8 cellular contexts compared by ENCODE assay signal in genomic region chr12:112107306-112107705, GRCh38.
DNase-seq lines count a peak whose midpoint lies in the region; ATAC-seq and TF ChIP-seq lines count a peak whose summit lies in the region.

No MANE protein-coding gene starts in this region.

- POLR2A ChIA-PET in GM10248 (lab: Yijun Ruan, JAX): no interaction called here

- CTCF ChIA-PET in GM10248 (lab: Yijun Ruan, JAX): interaction anchor here (0.9 to 2.1 kb wide), 6 partner anchors 10 to 280 kb away, joined by 3 to 10 read pairs (median 4); no protein-coding TSS in a partner anchor

- TF ChIP-seq CTCF in astrocyte of the cerebellum (IDR thresholded peaks at IDR 0.05; ENCODE audit: low read depth, low read length, missing control alignments) (no peak), GM10248 (IDR thresholded peaks at IDR 0.05; ENCODE audit: control extremely low read depth, extremely low read depth, low read depth, missing control alignments) (no peak)

- H3K27ac Mint-ChIP-seq in stimulated activated naive CD8-positive, alpha-beta T cell treated with anti-CD3 and anti-CD28 coated beads, Interleukin-15, Interleukin-2, amounts not matched to agents 100 ng/mL and 50 ng/mL, for 24 hours: peak overlapping the region; percentile 97
- peak overlapping the region; percentile 95 for H3K27ac Mint-ChIP-seq in memory B cell

- H3K36me3 Mint-ChIP-seq in stimulated activated naive CD8-positive, alpha-beta T cell treated with anti-CD3 and anti-CD28 coated beads, Interleukin-15, Interleukin-2, amounts not matched to agents 100 ng/mL and 50 ng/mL, for 24 hours (ENCODE audit: low read depth): peaks cover 39% of the 10 kb centered on the region
- H3K36me3 Mint-ChIP-seq in memory B cell: no peaks in the 10 kb centered on the region

- H3K4me3 Mint-ChIP-seq in stimulated activated naive CD8-positive, alpha-beta T cell treated with anti-CD3 and anti-CD28 coated beads, Interleukin-15, Interleukin-2, amounts not matched to agents 100 ng/mL and 50 ng/mL, for 24 hours: peak overlapping the region; percentile 91
- peak overlapping the region; percentile 97 for H3K4me3 Mint-ChIP-seq in memory B cell

- in situ Hi-C loops in astrocyte of the cerebellum (cut with HindIII; ENCODE audit: low sequenced_read_pairs): no loop called here

- no peak for ATAC-seq in stimulated activated naive CD8-positive, alpha-beta T cell treated with anti-CD3 and anti-CD28 coated beads, Interleukin-15, Interleukin-2, amounts not matched to agents 100 U/mL and 50 U/mL, for 24 hours
- ATAC-seq in memory B cell (ENCODE audit: low read depth) (no peak), HG02588 (IDR thresholded peaks at IDR 0.05; ENCODE audit: unreplicated experiment) (no peak), GM19397 (IDR thresholded peaks at IDR 0.05; ENCODE audit: unreplicated experiment) (no peak)

- H3K4me1 Mint-ChIP-seq in stimulated activated naive CD8-positive, alpha-beta T cell treated with anti-CD3 and anti-CD28 coated beads, Interleukin-15, Interleukin-2, amounts not matched to agents 100 ng/mL and 50 ng/mL, for 24 hours (ENCODE audit: low read depth): peaks cover 65% of the 10 kb centered on the region
- peaks cover 35% of the 10 kb centered on the region for H3K4me1 Mint-ChIP-seq in memory B cell

- H3K9me3 Mint-ChIP-seq in stimulated activated naive CD8-positive, alpha-beta T cell treated with anti-CD3 and anti-CD28 coated beads, Interleukin-15, Interleukin-2, amounts not matched to agents 100 ng/mL and 50 ng/mL, for 24 hours: no peaks in the 10 kb centered on the region
- no peaks in the 10 kb centered on the region for H3K9me3 Mint-ChIP-seq in memory B cell

- no peaks in the 10 kb centered on the region for H3K27me3 Mint-ChIP-seq in stimulated activated naive CD8-positive, alpha-beta T cell treated with anti-CD3 and anti-CD28 coated beads, Interleukin-15, Interleukin-2, amounts not matched to agents 100 ng/mL and 50 ng/mL, for 24 hours
- no peaks in the 10 kb centered on the region for H3K27me3 Mint-ChIP-seq in memory B cell

- peak overlapping the region; percentile 92 for H3K4me3 ChIP-seq in astrocyte of the cerebellum (ENCODE audit: low read depth, low read length)

- no peak for DNase-seq in stimulated activated naive CD8-positive, alpha-beta T cell treated with anti-CD3 and anti-CD28 coated beads, Interleukin-15, Interleukin-2, amounts not matched to agents 100 U/mL and 50 U/mL, for 24 hours
- DNase-seq in astrocyte of the cerebellum (ENCODE audit: low read depth) (no peak), memory B cell (ENCODE audit: low spot score in 2 of 2) (no peak), GM10248 (ENCODE audit: extremely low spot score) (no peak), OCI-M1 (lab: John Stamatoyannopoulos, UW) (no peak)
